ENCODE assay signal across 19 cellular contexts in genomic region chr9:74783408-74783807, GRCh38.
DNase-seq lines count a peak whose midpoint lies in the region; ATAC-seq, FAIRE-seq and TF ChIP-seq lines count a peak whose summit lies in the region.
"Had no signal": no experiment of that assay in that cellular context is flagged by ENCODE, and none has a peak within 500 bp of the region (broad histone marks: within the 10 kb centered on the region; RNA-seq: fewer than 3 reads in every experiment).

No MANE protein-coding gene starts in this region.

- no peak overlapping the region for H3K27ac ChIP-seq in aorta (ENCODE audit: low read depth in 1 of 2, low read length in 2 of 2)
- H3K27ac ChIP-seq: BLaER1 treated with 17β-estradiol and CSF1 and Interleukin-3, amounts not matched to agents 10 nM and 100 nM; uterus had no signal

- no peaks in the 10 kb centered on the region for H3K4me1 ChIP-seq in aorta (ENCODE audit: control insufficient read depth in 1 of 2, insufficient read depth in 2 of 2, low read length in 2 of 2)
- H3K4me1 ChIP-seq: BLaER1 treated with 17β-estradiol and CSF1 and Interleukin-3, amounts not matched to agents 10 nM and 100 nM; uterus had no signal

- TF ChIP-seq CTCF in BJ (IDR thresholded peaks at IDR 0.05; ENCODE audit: insufficient read depth, low read depth, low read length): no peak
- no peak for TF ChIP-seq CTCF in astrocyte of the spinal cord (IDR thresholded peaks at IDR 0.05; ENCODE audit: low read depth, low read length)
- TF ChIP-seq CTCF in kidney epithelial cell (IDR thresholded peaks at IDR 0.05; ENCODE audit: insufficient read depth, low read length, poor library complexity, severe bottlenecking): no peak

- POLR2A ChIA-PET in BJ (lab: Charles Lee): no interaction called here

- FAIRE-seq in HTR-8/SVneo (lab: Jason Lieb, UNC): peak; percentile 9
- FAIRE-seq: GM12878 had no signal

- WGBS in aorta, 2 donors: 53 to 59% methylated on average over 2 of the region's 2 CpGs

- H3K9me3 ChIP-seq in aorta (ENCODE audit: control insufficient read depth, low read length): no peaks in the 10 kb centered on the region
- H3K9me3 ChIP-seq: BLaER1 treated with 17β-estradiol and CSF1 and Interleukin-3, amounts not matched to agents 10 nM and 100 nM; MG63; uterus had no signal

- H3K36me3 ChIP-seq in BJ (ENCODE audit: control insufficient read depth, insufficient read depth, low read length): no peaks in the 10 kb centered on the region
- no peaks in the 10 kb centered on the region for H3K36me3 ChIP-seq in kidney epithelial cell (ENCODE audit: control insufficient read depth, insufficient read depth, low read length)
- no peaks in the 10 kb centered on the region for H3K36me3 ChIP-seq in aorta (ENCODE audit: control insufficient read depth in 1 of 2, insufficient read depth in 2 of 2, low read length in 1 of 2)
- H3K36me3 ChIP-seq: BLaER1 treated with 17β-estradiol and CSF1 and Interleukin-3, amounts not matched to agents 10 nM and 100 nM; MG63; uterus had no signal

- in situ Hi-C loops in astrocyte of the spinal cord (cut with HindIII; ENCODE audit: low sequenced_read_pairs): no loop called here

- H3K4me3 ChIP-seq in BJ (ENCODE audit: low read depth, low read length) (no peak overlapping the region), astrocyte of the spinal cord (ENCODE audit: low read depth, low read length) (no peak overlapping the region), kidney epithelial cell (ENCODE audit: low read depth, low read length) (no peak overlapping the region), aorta (ENCODE audit: low read length in 2 of 2) (no peak overlapping the region)
- H3K4me3 ChIP-seq: BLaER1 treated with 17β-estradiol and CSF1 and Interleukin-3, amounts not matched to agents 10 nM and 100 nM; GM12878; MG63; uterus had no signal

- H3K27me3 ChIP-seq in BJ (ENCODE audit: control insufficient read depth, insufficient read depth, low read length) (0 out of 2 replicates have a peak, but pooled peaks cover under 1% of the 10 kb centered on the region), kidney epithelial cell (ENCODE audit: control insufficient read depth, insufficient read depth, low read length) (no peaks in the 10 kb centered on the region), aorta (ENCODE audit: control insufficient read depth in 1 of 2, insufficient read depth in 2 of 2, low read length in 1 of 2) (no peaks in the 10 kb centered on the region)
- H3K27me3 ChIP-seq: BLaER1 treated with 17β-estradiol and CSF1 and Interleukin-3, amounts not matched to agents 10 nM and 100 nM; MG63; uterus had no signal

- intact Hi-C loops in aorta (cut with DNase I): no loop called here

- DNase-seq in BJ (ENCODE audit: low read depth) (peak; percentile 34), HTR-8/SVneo (ENCODE audit: insufficient read length, low spot score) (peak; percentile 23), astrocyte of the spinal cord (ENCODE audit: low read depth, low spot score) (peak; percentile 14), kidney epithelial cell (ENCODE audit: low read depth) (peak; percentile 41), NCI-H82 (lab: John Stamatoyannopoulos, UW) (no peak), aorta (no peak), cerebellar cortex (ENCODE audit: low spot score) (no peak)
- DNase-seq: activated naive CD4-positive, alpha-beta T cell treated with Interleukin-2 at 50 U/mL for 16 hours; cerebellar nuclear complex; DND-41; endodermal cell; MG63; NCI-H187 treated with DMSO at 0.1 percent for 48 hours; Right ventricle myocardium superior; stimulated activated naive CD8-positive, alpha-beta T cell treated with anti-CD3 and anti-CD28 coated beads, Interleukin-15, amount 100 ng/mL, for 72 hours; uterus had no signal

- CTCF ChIA-PET in BJ (lab: Yijun Ruan, JAX): interaction anchor here (1.4 to 3.0 kb wide), 3 partner anchors 9 to 169 kb away, joined by 3 to 23 read pairs (median 7); partner anchors contain the start of gene C9orf40

- ATAC-seq in aorta (ENCODE audit: low FRiP score): no peak
- ATAC-seq in HG03460 (IDR thresholded peaks at IDR 0.05; ENCODE audit: unreplicated experiment): no peak
- ATAC-seq: GM12878; stimulated activated naive CD8-positive, alpha-beta T cell treated with anti-CD3 and anti-CD28 coated beads, Interleukin-15, amount 100 ng/mL, for 72 hours had no signal

Comparison
In these comparisons a context has a peak if more than half of its experiments do, and no peak if none do; other contexts are left out.
1. DNase-seq: peak in BJ (single experiment), HTR-8/SVneo (single experiment), astrocyte of the spinal cord (single experiment) and kidney epithelial cell (single experiment); none in NCI-H82 (single experiment), aorta (0 of 2) and cerebellar cortex (single experiment).